ENCODE assay signal across 9 cellular contexts in genomic region chr2:216497382-216497781, GRCh38. TPM values are rescaled to one million over a fixed set of nuclear protein-coding genes. Genes with fewer than 3 reads are reported as not detected.
A peak's percentile ranks its signal among the peaks of the same experiment; 100 is the strongest.
DNase-seq lines count a peak whose midpoint lies in the region; ATAC-seq, FAIRE-seq and TF ChIP-seq lines count a peak whose summit lies in the region.
"Had no signal": no experiment of that assay in that cellular context is flagged by ENCODE, and none has a peak within 500 bp of the region (broad histone marks: within the 10 kb centered on the region; RNA-seq: fewer than 3 reads in every experiment).

No MANE protein-coding gene starts in this region.

- H3K27me3 Mint-ChIP-seq in activated naive CD8-positive, alpha-beta T cell treated with anti-CD3 and anti-CD28 coated beads, Interleukin-2, amount 10 ng/mL, durations not matched to agents 7 days and 5 days: no peaks in the 10 kb centered on the region

- peaks cover 47% of the 10 kb centered on the region for H3K79me2 ChIP-seq in HepG2 (ENCODE audit: insufficient read depth, low read length)

- H3K4me3 ChIP-seq in HepG2 (replicated peaks in 1 of 3; ENCODE audit: insufficient read depth in 1 of 3, low read depth in 2 of 3, low read length in 3 of 3) (peak overlapping the region; percentile 86 to 95 (median 92)), right lobe of liver (peak overlapping the region in 1 of 3 donors; percentile 68), mesodermal cell (ENCODE audit: extremely low read depth, insufficient read depth, low read length, poor library complexity, severe bottlenecking) (peak overlapping the region; percentile 96), upper lobe of right lung (peak overlapping the region; percentile 83)

- no peak for TF ChIP-seq POLR2A in HepG2 (IDR thresholded peaks at IDR 0.05; ENCODE audit: insufficient read depth in 1 of 2, low read depth in 2 of 2, low read length in 2 of 2)
- no peak for TF ChIP-seq POLR2A in right lobe of liver (IDR thresholded peaks at IDR 0.05)

- peak overlapping the region; percentile 90 for H3K27ac Mint-ChIP-seq in activated naive CD8-positive, alpha-beta T cell treated with anti-CD3 and anti-CD28 coated beads, Interleukin-2, amount 10 ng/mL, durations not matched to agents 7 days and 5 days

- peaks cover 3 to 34% of the 10 kb centered on the region in 2 experiments for H3K36me3 ChIP-seq in HepG2 (replicated peaks in 1 of 2; ENCODE audit: control insufficient read depth in 1 of 2, insufficient read depth in 2 of 2, low read length in 2 of 2)
- H3K36me3 ChIP-seq in right lobe of liver: peaks cover 3 to 27% (median 17%) of the 10 kb centered on the region in 4 donors
- peaks cover 34% of the 10 kb centered on the region for H3K36me3 ChIP-seq in mesodermal cell (ENCODE audit: control insufficient read depth, insufficient read depth, low read length)
- peaks cover 28% of the 10 kb centered on the region for H3K36me3 ChIP-seq in upper lobe of right lung

- H3K27ac ChIP-seq in HepG2 (ENCODE audit: extremely low read length, insufficient read depth, low read length) (peak overlapping the region; percentile 89), right lobe of liver (no peak overlapping the region), mesodermal cell (ENCODE audit: low read depth, low read length, severe bottlenecking) (no peak overlapping the region), upper lobe of right lung (peak overlapping the region; percentile 83)

- peaks cover 36% of the 10 kb centered on the region for H4K20me1 ChIP-seq in HepG2 (ENCODE audit: insufficient read depth, low read length)

- peak overlapping the region; percentile 100 for H3K9ac ChIP-seq in HepG2 (ENCODE audit: insufficient read depth, low read depth, low read length)

- ATAC-seq in HepG2 (no peak), right lobe of liver (no peak), upper lobe of right lung (no peak), GM19463 (IDR thresholded peaks at IDR 0.05; ENCODE audit: unreplicated experiment) (no peak)
- ATAC-seq in activated naive CD8-positive, alpha-beta T cell treated with anti-CD3 and anti-CD28 coated beads, Interleukin-2, amount 10 ng/mL, durations not matched to agents 7 days and 5 days (ENCODE audit: low read depth): no peak

- H3K4me1 ChIP-seq in HepG2 (ENCODE audit: insufficient read depth, low read length) (peaks cover 42% of the 10 kb centered on the region), right lobe of liver (peaks cover 0 to 16% (median 7%) of the 10 kb centered on the region in 4 donors), mesodermal cell (ENCODE audit: control insufficient read depth, insufficient read depth, low read length, poor library complexity, severe bottlenecking) (peaks cover 44% of the 10 kb centered on the region), upper lobe of right lung (peaks cover 15% of the 10 kb centered on the region)

- H3K4me2 ChIP-seq in HepG2 (ENCODE audit: low read depth, low read length): peak overlapping the region; percentile 80

- CTCF ChIA-PET in HepG2 (lab: Yijun Ruan, JAX; ENCODE audit: low intra/inter-chr PET ratio, low total read pairs): no interaction called here

- TF ChIP-seq CTCF in HepG2 (CRISPR knock-in tag; IDR thresholded peaks at IDR 0.05) (no peak), right lobe of liver (IDR thresholded peaks at IDR 0.05) (no peak), upper lobe of right lung (IDR thresholded peaks at IDR 0.05) (no peak)

- peaks cover 0 to 5% of the 10 kb centered on the region in 2 experiments; a peak in 1 of 5 replicates for H3K27me3 ChIP-seq in HepG2 (ENCODE audit: control insufficient read depth in 1 of 2, insufficient read depth in 2 of 2, low read length in 2 of 2)
- no peaks in the 10 kb centered on the region for H3K27me3 ChIP-seq in right lobe of liver
- H3K27me3 ChIP-seq in upper lobe of right lung: no peaks in the 10 kb centered on the region

- peak overlapping the region; percentile 89 for H2AFZ ChIP-seq in HepG2 (ENCODE audit: low read length)

- in situ Hi-C loops in HepG2 (cut with HindIII; ENCODE audit: extremely low pct_ligation_motif_present, low pct_unique_long_range_greater_than_20kb): no loop called here

- TF ChIP-seq EP300 in HepG2 (IDR thresholded peaks at IDR 0.05; ENCODE audit: low read depth in 2 of 2, low read length in 2 of 2) (no peak), HepG2 (CRISPR knock-in tag; IDR thresholded peaks at IDR 0.05; ENCODE audit: borderline replicate concordance) (no peak)

- 96% methylated on average over 3 of the region's 3 CpGs for WGBS in HepG2 (ENCODE audit: low lambda C conversion rate)
- WGBS in right lobe of liver (ENCODE audit: insufficient coverage, low coverage, low lambda C conversion rate, missing lambda C conversion rate): 87% methylated on average over 3 of the region's 3 CpGs
- WGBS in mesodermal cell (ENCODE audit: insufficient coverage in 2 of 2), 2 experiments: 95 to 100% methylated on average over 2 of the region's 3 CpGs

- DNase-seq in HepG2 (ENCODE audit: low spot score) (no peak), right lobe of liver (no peak), upper lobe of right lung (no peak), CD1c-positive myeloid dendritic cell (ENCODE audit: extremely low spot score) (no peak), NCI-H510A (lab: John Stamatoyannopoulos, UW) (no peak)
- no peak for DNase-seq in activated naive CD8-positive, alpha-beta T cell treated with anti-CD3 and anti-CD28 coated beads, Interleukin-2, amount 10 ng/mL, durations not matched to agents 7 days and 5 days
- DNase-seq: DMS79 had no signal

- POLR2A ChIA-PET in HepG2 (lab: Yijun Ruan, JAX): interaction anchor here (1.2 to 1.9 kb wide), 7 partner anchors 9 to 154 kb away, joined by 3 to 21 read pairs (median 7); partner anchors contain the start of gene SMARCAL1
- POLR2A ChIA-PET in activated naive CD8-positive, alpha-beta T cell treated with anti-CD3 and anti-CD28 coated beads, Interleukin-2, amount 10 ng/mL, durations not matched to agents 7 days and 5 days (lab: Charles Lee): interaction anchor here (0.9 to 2.1 kb wide), 5 partner anchors 13 to 145 kb away, joined by 4 to 14 read pairs (median 5); partner anchors contain the start of gene SMARCAL1

- peak overlapping the region; percentile 99 for H3K4me3 Mint-ChIP-seq in activated naive CD8-positive, alpha-beta T cell treated with anti-CD3 and anti-CD28 coated beads, Interleukin-2, amount 10 ng/mL, durations not matched to agents 7 days and 5 days

- TF ChIP-seq RAD21 in HepG2 (CRISPR knock-in tag; IDR thresholded peaks at IDR 0.05): no peak

- BruUV-seq in HepG2 (replicated peaks; lab: Mats Ljungman, UMichigan): no TSS peak

- intact Hi-C loops in HepG2 (cut with micrococcal nuclease; ENCODE audit: unreplicated experiment) (no loop called here), right lobe of liver (cut with DNase I) (no loop called here), upper lobe of right lung (cut with DNase I) (no loop called here)

- peaks cover 42% of the 10 kb centered on the region for H3K36me3 Mint-ChIP-seq in activated naive CD8-positive, alpha-beta T cell treated with anti-CD3 and anti-CD28 coated beads, Interleukin-2, amount 10 ng/mL, durations not matched to agents 7 days and 5 days

- peaks cover 45% of the 10 kb centered on the region for H3K4me1 Mint-ChIP-seq in activated naive CD8-positive, alpha-beta T cell treated with anti-CD3 and anti-CD28 coated beads, Interleukin-2, amount 10 ng/mL, durations not matched to agents 7 days and 5 days

- FAIRE-seq in HepG2 (lab: Jason Lieb, UNC): no peak

- H3K9me3 Mint-ChIP-seq in activated naive CD8-positive, alpha-beta T cell treated with anti-CD3 and anti-CD28 coated beads, Interleukin-2, amount 10 ng/mL, durations not matched to agents 7 days and 5 days: no peaks in the 10 kb centered on the region

- H3K9me3 ChIP-seq in HepG2 (ENCODE audit: low read length) (no peaks in the 10 kb centered on the region), right lobe of liver (no peaks in the 10 kb centered on the region), mesodermal cell (ENCODE audit: control insufficient read depth, low read length) (no peaks in the 10 kb centered on the region), upper lobe of right lung (no peaks in the 10 kb centered on the region)

TF ChIP-seq in HepG2, 621 proteins besides CTCF, POLR2A, EP300 and RAD21 (continues in another document):
- TF ChIP-seq, protein P1, sequence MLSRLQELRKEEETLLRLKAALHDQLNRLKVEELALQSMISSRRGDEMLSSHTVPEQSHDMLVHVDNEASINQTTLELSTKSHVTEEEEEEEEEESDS (CRISPR knock-in tag; IDR thresholded peaks at IDR 0.05; ENCODE audit: borderline replicate concordance): 0 out of 2 replicates have a peak, but pooled peaks have one; percentile 9

RNA-seq across cellular contexts. Expression of gene RPL37A, which starts 1.3 kb away (rescaled TPM):
- total RNA-seq in HepG2 (2016; rRNA removed; fragmentation: Illumina TruSeq; extraction: Trizol) (6,902 and 7,071 TPM in 2 replicates), right lobe of liver (100 to 1,000 TPM; 383 to 894 (median 710) TPM), upper lobe of right lung (1,932 TPM)
- 11,484 and 12,287 TPM in 2 replicates for total RNA-seq in HepG2 (2016; cell fraction: cytosol; rRNA removed; fragmentation: Illumina TruSeq; extraction: Trizol; ENCODE audit: low read depth)
- 6,918 and 7,424 TPM in 2 replicates for total RNA-seq in HepG2 (2016; cell fraction: insoluble cytoplasmic fraction; rRNA removed; fragmentation: Illumina TruSeq; extraction: Trizol)
- 16,795 and 17,457 TPM in 2 replicates for total RNA-seq in HepG2 (2016; cell fraction: membrane; rRNA removed; fragmentation: Illumina TruSeq; extraction: Trizol)
- 2,427 and 2,707 TPM in 2 replicates for total RNA-seq in HepG2 (2016; cell fraction: nucleus; rRNA removed; fragmentation: Illumina TruSeq; extraction: Trizol)
- polyA plus RNA-seq in HepG2 (2011; rRNA removed): 7,317 and 7,910 TPM in 2 replicates
- 3,435 and 3,576 TPM in 2 replicates for polyA plus RNA-seq in HepG2 (2011; cell fraction: cytosol; rRNA removed)
- 934 and 1,174 TPM in 2 replicates for polyA plus RNA-seq in HepG2 (2011; cell fraction: nucleus; rRNA removed)
- 7,692 and 8,090 TPM in 2 replicates for polyA plus RNA-seq in HepG2 (2012)
- polyA plus RNA-seq in HepG2 (2016; cell fraction: cytosol; fragmentation: Illumina TruSeq; extraction: Trizol; ENCODE audit: low read depth): 11,969 and 13,234 TPM in 2 replicates
- 6,005 and 6,067 TPM in 2 replicates for polyA plus RNA-seq in HepG2 (2016; cell fraction: insoluble cytoplasmic fraction; fragmentation: Illumina TruSeq; extraction: Trizol; ENCODE audit: low read depth)
- polyA plus RNA-seq in HepG2 (2016; cell fraction: membrane; fragmentation: Illumina TruSeq; extraction: Trizol; ENCODE audit: low read depth): 14,650 and 14,956 TPM in 2 replicates
- 4,147 and 4,271 TPM in 2 replicates for polyA plus RNA-seq in HepG2 (2016; cell fraction: nucleus; fragmentation: Illumina TruSeq; extraction: Trizol; ENCODE audit: insufficient read depth, low read depth)
- 537 and 682 TPM in 2 replicates for polyA minus RNA-seq in HepG2 (2011; rRNA and poly(A)+ RNA removed; ENCODE audit: low replicate concordance)
- polyA minus RNA-seq in HepG2 (2011; cell fraction: cytosol; rRNA and poly(A)+ RNA removed): 1,971 TPM in 2 replicates
- 601 and 721 TPM in 2 replicates for polyA minus RNA-seq in HepG2 (2011; cell fraction: nucleus; rRNA and poly(A)+ RNA removed)
- total RNA-seq in activated naive CD8-positive, alpha-beta T cell treated with anti-CD3 and anti-CD28 coated beads, Interleukin-2, amount 10 ng/mL, durations not matched to agents 7 days and 5 days: 1,000 to 10,000 TPM; 2,315 to 2,375 TPM
- 2,301 TPM for polyA plus RNA-seq in mesodermal cell (2013, experiment 1 of 2)
- polyA plus RNA-seq in mesodermal cell (2013, experiment 2 of 2): 2,230 TPM

Comparison
In these comparisons a context has a peak if more than half of its experiments do, and no peak if none do; other contexts are left out.
1. H3K27ac ChIP-seq: peak in HepG2 (single experiment) and upper lobe of right lung (single experiment); none in right lobe of liver (0 of 3) and mesodermal cell (single experiment).